1 cellular context compared by ENCODE assay signal in the genomic region with DNA sequence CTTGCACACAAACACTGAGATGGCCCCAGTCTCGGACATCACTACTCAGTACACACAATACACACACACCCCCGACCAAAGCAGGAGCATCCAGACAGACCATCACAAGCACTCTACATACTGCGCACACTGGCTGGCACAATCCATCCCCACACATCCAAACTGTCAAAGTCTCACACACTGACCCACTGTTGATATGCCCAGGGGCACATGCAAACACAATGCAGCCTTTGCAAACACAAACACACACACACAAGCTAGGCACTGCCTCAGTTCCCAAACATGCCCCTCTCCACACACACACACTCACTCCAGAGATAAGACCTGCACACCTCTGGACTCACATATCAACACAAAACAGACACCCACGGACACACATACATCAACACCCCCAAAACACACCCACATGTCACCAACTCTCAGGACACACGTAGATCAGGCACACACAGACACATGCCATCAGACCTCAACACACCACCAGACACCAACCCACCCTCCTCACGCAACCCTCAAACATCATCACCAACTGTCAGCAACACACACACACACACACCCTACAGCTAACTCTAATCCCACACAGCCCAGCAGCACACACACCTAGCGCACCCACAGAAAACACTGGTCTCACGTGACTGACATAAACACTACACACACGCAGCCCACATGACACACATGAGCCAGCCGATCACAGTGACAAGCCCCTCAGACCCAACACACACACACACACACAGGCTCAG.
TF ChIP-seq lines count a peak whose summit lies in the region.

No MANE protein-coding gene starts in this region.

TF ChIP-seq in HepG2, 621 proteins besides CTCF, POLR2A, EP300 and RAD21 (continued from another document):
- TF ChIP-seq, protein P1, sequence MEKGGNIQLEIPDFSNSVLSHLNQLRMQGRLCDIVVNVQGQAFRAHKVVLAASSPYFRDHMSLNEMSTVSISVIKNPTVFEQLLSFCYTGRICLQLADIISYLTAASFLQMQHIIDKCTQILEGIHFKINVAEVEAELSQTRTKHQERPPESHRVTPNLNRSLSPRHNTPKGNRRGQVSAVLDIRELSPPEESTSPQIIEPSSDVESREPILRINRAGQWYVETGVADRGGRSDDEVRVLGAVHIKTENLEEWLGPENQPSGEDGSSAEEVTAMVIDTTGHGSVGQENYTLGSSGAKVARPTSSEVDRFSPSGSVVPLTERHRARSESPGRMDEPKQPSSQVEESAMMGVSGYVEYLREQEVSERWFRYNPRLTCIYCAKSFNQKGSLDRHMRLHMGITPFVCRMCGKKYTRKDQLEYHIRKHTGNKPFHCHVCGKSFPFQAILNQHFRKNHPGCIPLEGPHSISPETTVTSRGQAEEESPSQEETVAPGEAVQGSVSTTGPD (CRISPR knock-in tag; IDR thresholded peaks at IDR 0.05): no peak
- TF ChIP-seq, protein P2, sequence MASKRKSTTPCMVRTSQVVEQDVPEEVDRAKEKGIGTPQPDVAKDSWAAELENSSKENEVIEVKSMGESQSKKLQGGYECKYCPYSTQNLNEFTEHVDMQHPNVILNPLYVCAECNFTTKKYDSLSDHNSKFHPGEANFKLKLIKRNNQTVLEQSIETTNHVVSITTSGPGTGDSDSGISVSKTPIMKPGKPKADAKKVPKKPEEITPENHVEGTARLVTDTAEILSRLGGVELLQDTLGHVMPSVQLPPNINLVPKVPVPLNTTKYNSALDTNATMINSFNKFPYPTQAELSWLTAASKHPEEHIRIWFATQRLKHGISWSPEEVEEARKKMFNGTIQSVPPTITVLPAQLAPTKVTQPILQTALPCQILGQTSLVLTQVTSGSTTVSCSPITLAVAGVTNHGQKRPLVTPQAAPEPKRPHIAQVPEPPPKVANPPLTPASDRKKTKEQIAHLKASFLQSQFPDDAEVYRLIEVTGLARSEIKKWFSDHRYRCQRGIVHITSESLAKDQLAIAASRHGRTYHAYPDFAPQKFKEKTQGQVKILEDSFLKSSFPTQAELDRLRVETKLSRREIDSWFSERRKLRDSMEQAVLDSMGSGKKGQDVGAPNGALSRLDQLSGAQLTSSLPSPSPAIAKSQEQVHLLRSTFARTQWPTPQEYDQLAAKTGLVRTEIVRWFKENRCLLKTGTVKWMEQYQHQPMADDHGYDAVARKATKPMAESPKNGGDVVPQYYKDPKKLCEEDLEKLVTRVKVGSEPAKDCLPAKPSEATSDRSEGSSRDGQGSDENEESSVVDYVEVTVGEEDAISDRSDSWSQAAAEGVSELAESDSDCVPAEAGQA (IDR thresholded peaks at IDR 0.05; ENCODE audit: low read depth): no peak
- TF ChIP-seq, protein P2 (CRISPR knock-in tag; IDR thresholded peaks at IDR 0.05; ENCODE audit: borderline replicate concordance): no peak
- TF ChIP-seq, protein P3, sequence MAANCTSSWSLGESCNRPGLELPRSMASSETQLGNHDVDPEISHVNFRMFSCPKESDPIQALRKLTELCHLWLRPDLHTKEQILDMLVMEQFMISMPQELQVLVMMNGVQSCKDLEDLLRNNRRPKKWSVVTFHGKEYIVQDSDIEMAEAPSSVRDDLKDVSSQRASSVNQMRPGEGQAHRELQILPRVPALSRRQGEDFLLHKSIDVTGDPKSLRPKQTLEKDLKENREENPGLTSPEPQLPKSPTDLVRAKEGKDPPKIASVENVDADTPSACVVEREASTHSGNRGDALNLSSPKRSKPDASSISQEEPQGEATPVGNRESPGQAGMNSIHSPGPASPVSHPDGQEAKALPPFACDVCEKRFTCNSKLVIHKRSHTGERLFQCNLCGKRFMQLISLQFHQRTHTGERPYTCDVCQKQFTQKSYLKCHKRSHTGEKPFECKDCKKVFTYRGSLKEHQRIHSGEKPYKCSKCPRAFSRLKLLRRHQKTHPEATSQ (CRISPR knock-in tag; IDR thresholded peaks at IDR 0.05; ENCODE audit: borderline replicate concordance): no peak
- TF ChIP-seq ZNF7 (CRISPR knock-in tag; IDR thresholded peaks at IDR 0.05) (no peak), MAFG (CRISPR knock-in tag; IDR thresholded peaks at IDR 0.05) (0 out of 2 replicates have a peak, but pooled peaks have one; percentile 4), ZNF879 (CRISPR knock-in tag; IDR thresholded peaks at IDR 0.05) (no peak), CBFB (CRISPR knock-in tag; IDR thresholded peaks at IDR 0.05) (no peak), MTF1 (CRISPR knock-in tag; IDR thresholded peaks at IDR 0.05) (no peak), ZNF33A (CRISPR knock-in tag; IDR thresholded peaks at IDR 0.05; ENCODE audit: borderline replicate concordance) (no peak), PLRG1 (conservative IDR thresholded peaks at IDR 0.05) (no peak)
- TF ChIP-seq, protein P4, sequence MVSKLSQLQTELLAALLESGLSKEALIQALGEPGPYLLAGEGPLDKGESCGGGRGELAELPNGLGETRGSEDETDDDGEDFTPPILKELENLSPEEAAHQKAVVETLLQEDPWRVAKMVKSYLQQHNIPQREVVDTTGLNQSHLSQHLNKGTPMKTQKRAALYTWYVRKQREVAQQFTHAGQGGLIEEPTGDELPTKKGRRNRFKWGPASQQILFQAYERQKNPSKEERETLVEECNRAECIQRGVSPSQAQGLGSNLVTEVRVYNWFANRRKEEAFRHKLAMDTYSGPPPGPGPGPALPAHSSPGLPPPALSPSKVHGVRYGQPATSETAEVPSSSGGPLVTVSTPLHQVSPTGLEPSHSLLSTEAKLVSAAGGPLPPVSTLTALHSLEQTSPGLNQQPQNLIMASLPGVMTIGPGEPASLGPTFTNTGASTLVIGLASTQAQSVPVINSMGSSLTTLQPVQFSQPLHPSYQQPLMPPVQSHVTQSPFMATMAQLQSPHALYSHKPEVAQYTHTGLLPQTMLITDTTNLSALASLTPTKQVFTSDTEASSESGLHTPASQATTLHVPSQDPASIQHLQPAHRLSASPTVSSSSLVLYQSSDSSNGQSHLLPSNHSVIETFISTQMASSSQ (IDR thresholded peaks at IDR 0.05; ENCODE audit: low read depth): no peak
- TF ChIP-seq, protein P4 (CRISPR knock-in tag; IDR thresholded peaks at IDR 0.05; ENCODE audit: borderline replicate concordance): no peak
- TF ChIP-seq, protein P5, sequence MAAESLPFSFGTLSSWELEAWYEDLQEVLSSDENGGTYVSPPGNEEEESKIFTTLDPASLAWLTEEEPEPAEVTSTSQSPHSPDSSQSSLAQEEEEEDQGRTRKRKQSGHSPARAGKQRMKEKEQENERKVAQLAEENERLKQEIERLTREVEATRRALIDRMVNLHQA (CRISPR knock-in tag; IDR thresholded peaks at IDR 0.05): no peak
- TF ChIP-seq, protein P6, sequence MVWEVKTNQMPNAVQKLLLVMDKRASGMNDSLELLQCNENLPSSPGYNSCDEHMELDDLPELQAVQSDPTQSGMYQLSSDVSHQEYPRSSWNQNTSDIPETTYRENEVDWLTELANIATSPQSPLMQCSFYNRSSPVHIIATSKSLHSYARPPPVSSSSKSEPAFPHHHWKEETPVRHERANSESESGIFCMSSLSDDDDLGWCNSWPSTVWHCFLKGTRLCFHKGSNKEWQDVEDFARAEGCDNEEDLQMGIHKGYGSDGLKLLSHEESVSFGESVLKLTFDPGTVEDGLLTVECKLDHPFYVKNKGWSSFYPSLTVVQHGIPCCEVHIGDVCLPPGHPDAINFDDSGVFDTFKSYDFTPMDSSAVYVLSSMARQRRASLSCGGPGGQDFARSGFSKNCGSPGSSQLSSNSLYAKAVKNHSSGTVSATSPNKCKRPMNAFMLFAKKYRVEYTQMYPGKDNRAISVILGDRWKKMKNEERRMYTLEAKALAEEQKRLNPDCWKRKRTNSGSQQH (CRISPR knock-in tag; IDR thresholded peaks at IDR 0.05; ENCODE audit: low read depth): no peak
- TF ChIP-seq, protein P7, sequence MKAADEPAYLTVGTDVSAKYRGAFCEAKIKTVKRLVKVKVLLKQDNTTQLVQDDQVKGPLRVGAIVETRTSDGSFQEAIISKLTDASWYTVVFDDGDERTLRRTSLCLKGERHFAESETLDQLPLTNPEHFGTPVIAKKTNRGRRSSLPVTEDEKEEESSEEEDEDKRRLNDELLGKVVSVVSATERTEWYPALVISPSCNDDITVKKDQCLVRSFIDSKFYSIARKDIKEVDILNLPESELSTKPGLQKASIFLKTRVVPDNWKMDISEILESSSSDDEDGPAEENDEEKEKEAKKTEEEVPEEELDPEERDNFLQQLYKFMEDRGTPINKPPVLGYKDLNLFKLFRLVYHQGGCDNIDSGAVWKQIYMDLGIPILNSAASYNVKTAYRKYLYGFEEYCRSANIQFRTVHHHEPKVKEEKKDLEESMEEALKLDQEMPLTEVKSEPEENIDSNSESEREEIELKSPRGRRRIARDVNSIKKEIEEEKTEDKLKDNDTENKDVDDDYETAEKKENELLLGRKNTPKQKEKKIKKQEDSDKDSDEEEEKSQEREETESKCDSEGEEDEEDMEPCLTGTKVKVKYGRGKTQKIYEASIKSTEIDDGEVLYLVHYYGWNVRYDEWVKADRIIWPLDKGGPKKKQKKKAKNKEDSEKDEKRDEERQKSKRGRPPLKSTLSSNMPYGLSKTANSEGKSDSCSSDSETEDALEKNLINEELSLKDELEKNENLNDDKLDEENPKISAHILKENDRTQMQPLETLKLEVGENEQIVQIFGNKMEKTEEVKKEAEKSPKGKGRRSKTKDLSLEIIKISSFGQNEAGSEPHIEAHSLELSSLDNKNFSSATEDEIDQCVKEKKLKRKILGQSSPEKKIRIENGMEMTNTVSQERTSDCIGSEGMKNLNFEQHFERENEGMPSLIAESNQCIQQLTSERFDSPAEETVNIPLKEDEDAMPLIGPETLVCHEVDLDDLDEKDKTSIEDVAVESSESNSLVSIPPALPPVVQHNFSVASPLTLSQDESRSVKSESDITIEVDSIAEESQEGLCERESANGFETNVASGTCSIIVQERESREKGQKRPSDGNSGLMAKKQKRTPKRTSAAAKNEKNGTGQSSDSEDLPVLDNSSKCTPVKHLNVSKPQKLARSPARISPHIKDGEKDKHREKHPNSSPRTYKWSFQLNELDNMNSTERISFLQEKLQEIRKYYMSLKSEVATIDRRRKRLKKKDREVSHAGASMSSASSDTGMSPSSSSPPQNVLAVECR (CRISPR knock-in tag; IDR thresholded peaks at IDR 0.05; ENCODE audit: borderline replicate concordance): peak; percentile 46; the same call in 1 of the 2 replicates
